In the genomic region with DNA sequence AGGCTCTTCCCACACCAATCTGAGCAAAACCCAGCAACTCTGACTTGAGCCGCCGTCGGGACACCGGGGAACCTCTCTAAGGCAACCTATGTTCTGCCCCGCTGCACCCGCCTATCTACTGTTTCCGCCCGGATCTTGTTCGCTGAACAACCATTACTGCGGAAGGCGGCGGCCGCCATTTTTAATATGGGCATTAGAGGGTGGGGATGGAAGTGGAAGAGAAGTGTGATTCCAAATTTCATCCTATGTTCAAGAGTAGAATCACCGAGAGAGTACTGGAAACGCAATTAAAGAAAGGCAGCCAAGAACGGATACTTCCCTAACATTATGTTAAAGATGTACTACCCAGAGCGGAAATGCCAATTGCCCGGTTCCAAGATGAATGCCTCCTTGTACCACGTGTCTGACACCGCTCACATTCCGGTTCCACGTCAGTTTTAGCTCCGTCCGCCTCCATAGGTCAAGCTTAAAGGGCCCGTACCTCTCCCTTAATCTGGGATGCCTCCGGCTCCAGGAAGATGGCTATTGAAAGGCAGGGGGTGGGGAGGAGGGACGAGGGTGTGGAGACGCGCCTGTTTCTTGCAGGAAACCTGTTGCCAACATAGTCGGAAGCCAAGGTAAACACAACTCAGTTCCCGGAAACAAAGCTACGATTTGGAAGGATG, we compare ENCODE assay signal across 8 cellular contexts. TPM values are rescaled to one million over a fixed set of nuclear protein-coding genes. Genes with fewer than 3 reads are reported as not detected.
DNase-seq lines count a peak whose midpoint lies in the region; ATAC-seq and TF ChIP-seq lines count a peak whose summit lies in the region.

A gene (minus strand): TSS at position 95 of the 665 bp plus-strand sequence. CDS start 198 bp downstream, outside the sequence.

- peak within 1 kb of the TSS; percentile 89 for H3K4me3 Mint-ChIP-seq in activated naive CD8-positive, alpha-beta T cell treated with anti-CD3 and anti-CD28 coated beads, Interleukin-2, amount 50 U/mL, for 24 hours

- CTCF ChIA-PET in GM10248 (lab: Yijun Ruan, JAX), result interaction anchor here (0.8 to 3.6 kb wide), 11 partner anchors 14 to 222 kb away, joined by 3 to 11 read pairs (median 3); a partner anchor contains a TSS

- H3K27me3 Mint-ChIP-seq in activated naive CD8-positive, alpha-beta T cell treated with anti-CD3 and anti-CD28 coated beads, Interleukin-2, amount 50 U/mL, for 24 hours, result no peaks in the 10 kb centered on the region

- H3K36me3 ChIP-seq in ovary, result no peaks in the 10 kb centered on the region
- H3K36me3 ChIP-seq in thyroid gland, result peaks cover 9 to 11% of the 10 kb centered on the region in 2 donors

- H3K36me3 Mint-ChIP-seq in activated naive CD8-positive, alpha-beta T cell treated with anti-CD3 and anti-CD28 coated beads, Interleukin-2, amount 50 U/mL, for 24 hours (ENCODE audit: low read depth), result peaks cover 30% of the 10 kb centered on the region

- H3K9me3 ChIP-seq in ovary (no peaks in the 10 kb centered on the region), thyroid gland (no peaks in the 10 kb centered on the region)

- TF ChIP-seq CTCF in GM10248 (IDR thresholded peaks at IDR 0.05; ENCODE audit: control extremely low read depth, extremely low read depth, low read depth, missing control alignments), result no peak
- no peak for TF ChIP-seq CTCF in ovary (IDR thresholded peaks at IDR 0.05)
- TF ChIP-seq CTCF in thyroid gland (IDR thresholded peaks at IDR 0.05), result peak in 1 of 6 experiments; percentile 2

- peak; percentile 62 for TF ChIP-seq EP300 in ovary (IDR thresholded peaks at IDR 0.05)

- H3K4me1 ChIP-seq in ovary (ENCODE audit: insufficient read depth) (peaks cover 14% of the 10 kb centered on the region), thyroid gland (peaks cover 17 to 30% of the 10 kb centered on the region in 2 donors)

- H3K4me3 ChIP-seq in ovary (peak within 1 kb of the TSS; percentile 82), thyroid gland (replicated peaks in 1 of 3) (peak within 1 kb of the TSS; percentile 35 to 74 (median 59))

- peaks cover 47% of the 10 kb centered on the region for H3K4me1 Mint-ChIP-seq in activated naive CD8-positive, alpha-beta T cell treated with anti-CD3 and anti-CD28 coated beads, Interleukin-2, amount 50 U/mL, for 24 hours

- H3K27me3 ChIP-seq in ovary, result no peaks in the 10 kb centered on the region
- no peaks in the 10 kb centered on the region for H3K27me3 ChIP-seq in thyroid gland

- 0 to 1% (median 0%) methylated on average over 32 of the region's 32 CpGs for whole genome bisulfite sequencing in ovary, 3 donors
- 1% methylated on average over 24 to 32 of the region's 32 CpGs for WGBS in thyroid gland, 2 donors

- intact Hi-C loops in Right ventricle myocardium superior (cut with DNase I) (no loop called here), ovary (cut with DNase I) (loop anchor here in 1 of 4 donors (10.0 kb wide), 1 partner anchor 93 kb away; no protein-coding TSS in a partner anchor), thyroid gland (cut with DNase I) (no loop called here)

- H3K27ac Mint-ChIP-seq in activated naive CD8-positive, alpha-beta T cell treated with anti-CD3 and anti-CD28 coated beads, Interleukin-2, amount 50 U/mL, for 24 hours, result peak within 1 kb of the TSS; percentile 98

- DNase-seq in GM10248 (ENCODE audit: extremely low spot score) (peak; percentile 80), NCI-H128 (lab: John Stamatoyannopoulos, UW; ENCODE audit: unreplicated experiment) (peak; percentile 52), SW 1271 (lab: John Stamatoyannopoulos, UW) (peak; percentile 94 to 98), Right ventricle myocardium superior (peak; percentile 91), ovary (peak; percentile 87 to 93 (median 88)), thyroid gland (peak; percentile 90 to 91)
- DNase-seq in activated naive CD8-positive, alpha-beta T cell treated with anti-CD3 and anti-CD28 coated beads, Interleukin-2, amount 50 U/mL, for 24 hours, result peak; percentile 85

- H3K9me3 Mint-ChIP-seq in activated naive CD8-positive, alpha-beta T cell treated with anti-CD3 and anti-CD28 coated beads, Interleukin-2, amount 50 U/mL, for 24 hours, result no peaks in the 10 kb centered on the region

- POLR2A ChIA-PET in GM10248 (lab: Yijun Ruan, JAX), result interaction anchor here (0.6 to 1.8 kb wide), 8 partner anchors 8 to 58 kb away, joined by 3 to 7 read pairs (median 4); a partner anchor contains a TSS

- ATAC-seq in HG02678 (IDR thresholded peaks at IDR 0.05; ENCODE audit: unreplicated experiment), result peak; percentile 78
- ATAC-seq in activated naive CD8-positive, alpha-beta T cell treated with anti-CD3 and anti-CD28 coated beads, Interleukin-2, amount 50 U/mL, for 24 hours, result peak; percentile 89
- ATAC-seq in Right ventricle myocardium superior (ENCODE audit: poor library complexity), result peak; percentile 96

- TF ChIP-seq POLR2A in ovary (IDR thresholded peaks at IDR 0.05) (no peak), thyroid gland (IDR thresholded peaks at IDR 0.05) (peak in 1 of 2 donors; percentile 50)

- H3K27ac ChIP-seq in ovary (peak within 1 kb of the TSS; percentile 76 to 89), thyroid gland (peak within 1 kb of the TSS; percentile 85 to 91 (median 88))

RNA-seq across cellular contexts. Expression of the gene that starts here (rescaled TPM):
- total RNA-seq in Right ventricle myocardium superior (18.2 TPM), ovary (10 to 100 TPM; 14.1 to 31.3 (median 24.4) TPM), thyroid gland (10 to 100 TPM; 29.8 to 42.8 (median 38.7) TPM)
- polyA plus RNA-seq in ovary, result 10 to 100 TPM; 18.3 to 61.4 TPM

Comparison
In these comparisons a context has a peak if more than half of its experiments do, and no peak if none do; other contexts are left out.
1. Peak in every context shown above with its lines: DNase-seq, ATAC-seq, H3K4me3 ChIP-seq and H3K27ac ChIP-seq.